Comparison of ENCODE assay signal across 13 cellular contexts in the genomic region with DNA sequence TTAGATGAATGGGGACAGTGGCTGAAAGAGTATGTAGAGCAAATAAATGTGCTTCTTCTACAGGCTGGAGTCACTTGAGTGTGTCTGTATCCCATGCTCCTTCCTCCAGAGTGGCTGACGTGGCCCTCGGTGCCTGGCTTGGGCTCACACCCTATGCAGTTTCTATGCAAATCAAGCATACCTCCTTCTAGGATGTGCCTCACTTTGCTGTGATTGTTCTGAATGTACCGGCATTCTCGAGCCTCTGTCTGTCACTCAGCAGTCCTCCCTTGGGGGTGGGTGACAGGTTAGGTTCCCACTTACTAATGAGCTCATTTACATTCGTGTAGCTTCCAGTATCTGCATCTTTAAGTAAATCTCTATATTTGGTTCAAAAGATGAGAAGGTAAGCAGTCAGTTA. TPM values are rescaled to one million over a fixed set of nuclear protein-coding genes. Genes with fewer than 3 reads are reported as not detected.
DNase-seq lines count a peak whose midpoint lies in the region; ATAC-seq lines count a peak whose summit lies in the region.
"Had no signal": no experiment of that assay in that cellular context is flagged by ENCODE, and none has a peak within 500 bp of the region (broad histone marks: within the 10 kb centered on the region; RNA-seq: fewer than 3 reads in every experiment).

No MANE protein-coding gene starts in this region.

- no peak overlapping the region for H4K91ac ChIP-seq in trophoblast cell (ENCODE audit: low read depth, low read length)

- ATAC-seq in GM18511 (IDR thresholded peaks at IDR 0.05; ENCODE audit: unreplicated experiment) (peak; percentile 50), GM21529 (IDR thresholded peaks at IDR 0.05; ENCODE audit: unreplicated experiment) (peak; percentile 62), HG03045 (IDR thresholded peaks at IDR 0.05; ENCODE audit: unreplicated experiment) (peak; percentile 66)
- ATAC-seq: foreskin keratinocyte, left colon had no signal

- H3K36me3 ChIP-seq in trophoblast cell (ENCODE audit: control insufficient read depth in 1 of 2, insufficient read depth in 2 of 2, low read length in 2 of 2): no peaks in the 10 kb centered on the region
- H3K36me3 ChIP-seq: neutrophil had no signal

- peak; percentile 26 for DNase-seq in iPS-NIHi11 (ENCODE audit: low spot score)
- no peak for DNase-seq in dermis blood vessel endothelial cell
- DNase-seq in trophoblast cell: no peak
- DNase-seq in AG08396 (ENCODE audit: low spot score): no peak
- DNase-seq in NCI-H226: no peak
- DNase-seq: foreskin keratinocyte; stimulated activated CD8-positive, alpha-beta memory T cell treated with anti-CD3 and anti-CD28 coated beads, Interleukin-4, amount 100 ng/mL, for 48 hours had no signal

- no peak overlapping the region for H3K18ac ChIP-seq in trophoblast cell (ENCODE audit: low read length)

- H2AFZ ChIP-seq in trophoblast cell (ENCODE audit: insufficient read depth, low read length, poor library complexity): no peak overlapping the region

- H2AK5ac ChIP-seq in trophoblast cell (ENCODE audit: low read length): no peak overlapping the region

- no peaks in the 10 kb centered on the region for H3K27me3 ChIP-seq in trophoblast cell (ENCODE audit: insufficient read depth, low read length)

- H3K4me2 ChIP-seq in trophoblast cell (ENCODE audit: low read length): no peak overlapping the region

- no peak overlapping the region for H3K23ac ChIP-seq in trophoblast cell (ENCODE audit: low read length)

- H4K8ac ChIP-seq in trophoblast cell (ENCODE audit: low read depth, low read length): no peak overlapping the region

- no peak overlapping the region for H2BK5ac ChIP-seq in trophoblast cell (ENCODE audit: low read depth, low read length, poor library complexity)

- no peak overlapping the region for H2BK12ac ChIP-seq in trophoblast cell (ENCODE audit: low read length)

- no peaks in the 10 kb centered on the region for H3K9me3 ChIP-seq in trophoblast cell (ENCODE audit: insufficient read depth, low read depth, low read length)
- H3K9me3 ChIP-seq: neutrophil had no signal

- H3K4me1 ChIP-seq in trophoblast cell (ENCODE audit: control insufficient read depth in 1 of 2, insufficient read depth in 2 of 2, low read length in 2 of 2): peaks cover 0 to 2% of the 10 kb centered on the region in 2 experiments
- H3K4me1 ChIP-seq: foreskin keratinocyte had no signal

- H3K79me1 ChIP-seq in trophoblast cell (ENCODE audit: low read length): peaks cover 1% of the 10 kb centered on the region

- WGBS in trophoblast cell (ENCODE audit: extremely low coverage, insufficient coverage, insufficient read length): no CpG with 5 or more reads among the region's 5 CpGs

- H3K9ac ChIP-seq in trophoblast cell (ENCODE audit: low read length): no peak overlapping the region

- H3K4me3 ChIP-seq in trophoblast cell (ENCODE audit: low read depth, low read length): no peak overlapping the region

- H3K14ac ChIP-seq in trophoblast cell (ENCODE audit: low read length): no peak overlapping the region

- no peak overlapping the region for H3K4ac ChIP-seq in trophoblast cell (ENCODE audit: low read depth, low read length)

- no peak overlapping the region for H3K27ac ChIP-seq in trophoblast cell (ENCODE audit: low read depth, low read length)
- H3K27ac ChIP-seq: foreskin keratinocyte, HL-60, neutrophil had no signal

- H4K12ac ChIP-seq in trophoblast cell (ENCODE audit: low read depth, low read length): no peak overlapping the region

- no peaks in the 10 kb centered on the region for H3K79me2 ChIP-seq in trophoblast cell (ENCODE audit: control insufficient read depth, insufficient read depth, low read length, poor library complexity)

- no peak overlapping the region for H2BK120ac ChIP-seq in trophoblast cell (ENCODE audit: insufficient read depth, low read length, poor library complexity)

RNA-seq across cellular contexts. Expression of a gene that starts 55.1 kb away (rescaled TPM):
- total RNA-seq in dermis blood vessel endothelial cell: 10.7 and 13.8 TPM in 2 replicates
- polyA plus RNA-seq in trophoblast cell (2013): 44.4 and 47.3 TPM in 2 replicates
